Comparison of ENCODE assay signal across 25 cellular contexts in genomic region chr7:106813705-106814305, GRCh38. TPM values are rescaled to one million over a fixed set of nuclear protein-coding genes. Genes with fewer than 3 reads are reported as not detected.
A peak's percentile ranks its signal among the peaks of the same experiment; 100 is the strongest.
DNase-seq lines count a peak whose midpoint lies in the region; ATAC-seq, FAIRE-seq and TF ChIP-seq lines count a peak whose summit lies in the region.
"Had no signal": no experiment of that assay in that cellular context is flagged by ENCODE, and none has a peak within 500 bp of the region (broad histone marks: within the 10 kb centered on the region; RNA-seq: fewer than 3 reads in every experiment).

No MANE protein-coding gene starts in this region.

- no peaks in the 10 kb centered on the region for H3K9me3 ChIP-seq in neuronal stem cell (replicated peaks in 1 of 2; ENCODE audit: control insufficient read depth in 2 of 2, insufficient read depth in 1 of 2, low read depth in 1 of 2, low read length in 2 of 2)
- H3K9me3 ChIP-seq: ascending aorta, colonic mucosa, SJCRH30 had no signal

- H3K4me3 ChIP-seq in AG10803 (ENCODE audit: low read length): no peak overlapping the region
- H3K4me3 ChIP-seq in neuronal stem cell (ENCODE audit: low read length in 2 of 2): no peak overlapping the region
- H3K4me3 ChIP-seq: ascending aorta, colonic mucosa, SJCRH30 had no signal

- H3K4me1 ChIP-seq in neuronal stem cell (ENCODE audit: control insufficient read depth in 2 of 2, insufficient read depth in 1 of 2, low read depth in 1 of 2, low read length in 2 of 2): no peaks in the 10 kb centered on the region
- H3K4me1 ChIP-seq in foreskin keratinocyte: no peaks in the 10 kb centered on the region
- H3K4me1 ChIP-seq: ascending aorta, colonic mucosa, SJCRH30 had no signal

- FAIRE-seq in frontal cortex (lab: Jason Lieb, UNC): no peak
- FAIRE-seq: endometrium had no signal

- TF ChIP-seq CTCF in AG10803 (conservative IDR thresholded peaks at IDR 0.05; ENCODE audit: low read length) (no peak), natural killer cell (IDR thresholded peaks at IDR 0.05) (no peak), foreskin keratinocyte (conservative IDR thresholded peaks at IDR 0.05) (no peak)

- no peak overlapping the region for H3K27ac Mint-ChIP-seq in natural killer cell
- H3K27ac Mint-ChIP-seq: activated CD4-positive, alpha-beta memory T cell treated with anti-CD3 and anti-CD28 coated beads, Interleukin-2, amount 10 ng/mL, durations not matched to agents 7 days and 5 days; activated naive CD4-positive, alpha-beta T cell treated with anti-CD3 and anti-CD28 coated beads for 36 hours; memory B cell; natural killer cell treated with Interleukin-12 subunit alpha and Interleukin-12 subunit beta and Interleukin-15 and Interleukin-18, amount 100 ng/mL, for 72 hours; progenitor cell of endocrine pancreas had no signal

- H3K18ac ChIP-seq in neuronal stem cell (ENCODE audit: low read length): no peak overlapping the region

- peak overlapping the region; percentile 29 for H2AFZ ChIP-seq in neuronal stem cell (ENCODE audit: low read length)

- no CpG with 5 or more reads among the region's 6 CpGs for WGBS in neuronal stem cell (ENCODE audit: extremely low coverage in 2 of 2, insufficient read length in 2 of 2, insufficient replicate concordance in 1 of 2), 2 donors

- H2BK5ac ChIP-seq in neuronal stem cell (ENCODE audit: low read length): no peak overlapping the region

- no peaks in the 10 kb centered on the region for H3K36me3 Mint-ChIP-seq in natural killer cell
- H3K36me3 Mint-ChIP-seq: CD4-positive, alpha-beta memory T cell; memory B cell; natural killer cell treated with Interleukin-12 subunit alpha and Interleukin-12 subunit beta and Interleukin-15 and Interleukin-18, amount 100 ng/mL, for 72 hours had no signal

- no peaks in the 10 kb centered on the region for H3K79me1 ChIP-seq in neuronal stem cell (ENCODE audit: low read depth, low read length)

- H3K4me2 ChIP-seq in neuronal stem cell (ENCODE audit: insufficient read depth, low read length, poor library complexity, severe bottlenecking): no peak overlapping the region

- no peak overlapping the region for H3K4ac ChIP-seq in neuronal stem cell (ENCODE audit: low read length)

- peak; percentile 19 for DNase-seq in AG10803 (ENCODE audit: low read depth)
- peak; percentile 13 for DNase-seq in NCI-H226
- peak; percentile 17 for DNase-seq in dedifferentiated amniotic fluid mesenchymal stem cell (ENCODE audit: extremely low spot score)
- DNase-seq in neuronal stem cell (ENCODE audit: low spot score): no peak
- no peak for DNase-seq in frontal cortex (ENCODE audit: low spot score in 2 of 2)
- no peak for DNase-seq in natural killer cell
- DNase-seq in foreskin keratinocyte: no peak
- DNase-seq: activated CD4-positive, alpha-beta memory T cell treated with anti-CD3 and anti-CD28 coated beads, Interleukin-2, amount 10 ng/mL, durations not matched to agents 7 days and 5 days; activated CD4-positive, CD25-positive, alpha-beta regulatory T cell; activated naive CD4-positive, alpha-beta T cell treated with anti-CD3 and anti-CD28 coated beads for 36 hours; CD4-positive, alpha-beta memory T cell; colonic mucosa; DMS79 treated with DMSO at 0.1 percent for 48 hours; NCI-H1436; NCI-H2171 treated with DMSO at 0.1 percent for 48 hours; NCI-H774; PC-3; SJCRH30; stimulated activated CD4-positive, alpha-beta T cell treated with anti-CD3 and anti-CD28 coated beads, Interleukin-4, amount 100 ng/mL, for 24 hours had no signal

- peaks cover 18 to 19% of the 10 kb centered on the region in 2 donors for H3K4me1 Mint-ChIP-seq in natural killer cell

- no peak overlapping the region for H3K23ac ChIP-seq in neuronal stem cell (ENCODE audit: low read depth, low read length, poor library complexity)

- H3K27ac ChIP-seq in neuronal stem cell (replicated peaks; ENCODE audit: low read length): no peak overlapping the region
- no peak overlapping the region for H3K27ac ChIP-seq in foreskin keratinocyte
- H3K27ac ChIP-seq: ascending aorta, colonic mucosa, SJCRH30 had no signal

- no peak overlapping the region for H2BK120ac ChIP-seq in neuronal stem cell (ENCODE audit: low read depth, low read length)

- intact Hi-C loops in natural killer cell (cut with micrococcal nuclease): no loop called here

- no peak overlapping the region for H3K4me3 Mint-ChIP-seq in natural killer cell
- H3K4me3 Mint-ChIP-seq: activated CD4-positive, alpha-beta memory T cell treated with anti-CD3 and anti-CD28 coated beads, Interleukin-2, amount 10 ng/mL, durations not matched to agents 7 days and 5 days; activated naive CD4-positive, alpha-beta T cell treated with anti-CD3 and anti-CD28 coated beads for 36 hours; CD4-positive, alpha-beta memory T cell; memory B cell; natural killer cell treated with Interleukin-12 subunit alpha and Interleukin-12 subunit beta and Interleukin-15 and Interleukin-18, amount 100 ng/mL, for 72 hours had no signal

- H3K14ac ChIP-seq in neuronal stem cell (ENCODE audit: low read length): no peak overlapping the region

- H3K27me3 ChIP-seq in neuronal stem cell (ENCODE audit: control insufficient read depth in 3 of 3, insufficient read depth in 3 of 3, low read depth in 1 of 3, low read length in 3 of 3) (no peaks in the 10 kb centered on the region), foreskin keratinocyte (peaks cover 7% of the 10 kb centered on the region)
- H3K27me3 ChIP-seq: ascending aorta, colonic mucosa, SJCRH30 had no signal

- no peak overlapping the region for H2BK15ac ChIP-seq in neuronal stem cell (ENCODE audit: low read length)

- no peak overlapping the region for H4K8ac ChIP-seq in neuronal stem cell (ENCODE audit: low read depth, low read length)

- ATAC-seq in HG03469 (IDR thresholded peaks at IDR 0.05; ENCODE audit: unreplicated experiment) (no peak), natural killer cell (no peak), foreskin keratinocyte (no peak)
- ATAC-seq: natural killer cell treated with Interleukin-12 subunit alpha and Interleukin-12 subunit beta and Interleukin-15 and Interleukin-18, amount 100 ng/mL, for 72 hours; PC-3 had no signal

- no peak overlapping the region for H3K9ac ChIP-seq in neuronal stem cell (ENCODE audit: low read depth, low read length, poor library complexity)

- H4K91ac ChIP-seq in neuronal stem cell (ENCODE audit: low read depth, low read length, poor library complexity): no peak overlapping the region

- H2AK5ac ChIP-seq in neuronal stem cell (ENCODE audit: low read depth, low read length): no peak overlapping the region

- H3K36me3 ChIP-seq in neuronal stem cell (replicated peaks in 1 of 2; ENCODE audit: control insufficient read depth in 2 of 2, insufficient read depth in 2 of 2, low read length in 2 of 2): no peaks in the 10 kb centered on the region
- H3K36me3 ChIP-seq: ascending aorta, colonic mucosa, SJCRH30 had no signal

- no peaks in the 10 kb centered on the region for H3K27me3 Mint-ChIP-seq in natural killer cell (ENCODE audit: low read depth in 2 of 2)
- H3K27me3 Mint-ChIP-seq: activated CD4-positive, alpha-beta memory T cell treated with anti-CD3 and anti-CD28 coated beads, Interleukin-2, amount 10 ng/mL, durations not matched to agents 7 days and 5 days; CD4-positive, alpha-beta memory T cell; memory B cell; natural killer cell treated with Interleukin-12 subunit alpha and Interleukin-12 subunit beta and Interleukin-15 and Interleukin-18, amount 100 ng/mL, for 72 hours; progenitor cell of endocrine pancreas had no signal

- H2BK12ac ChIP-seq in neuronal stem cell (ENCODE audit: low read length): no peak overlapping the region

- no peaks in the 10 kb centered on the region for H3K9me3 Mint-ChIP-seq in natural killer cell
- H3K9me3 Mint-ChIP-seq: activated CD4-positive, alpha-beta memory T cell treated with anti-CD3 and anti-CD28 coated beads, Interleukin-2, amount 10 ng/mL, durations not matched to agents 7 days and 5 days; activated naive CD4-positive, alpha-beta T cell treated with anti-CD3 and anti-CD28 coated beads for 36 hours; CD4-positive, alpha-beta memory T cell; memory B cell; natural killer cell treated with Interleukin-12 subunit alpha and Interleukin-12 subunit beta and Interleukin-15 and Interleukin-18, amount 100 ng/mL, for 72 hours had no signal

RNA-seq across cellular contexts. Expression of gene PIK3CG, which starts 51.3 kb away (rescaled TPM):
- not detected for polyA plus RNA-seq in neuronal stem cell (2013, experiment 1 of 2)
- polyA plus RNA-seq in neuronal stem cell (2013, experiment 2 of 2): not detected
- total RNA-seq in frontal cortex (1.6 TPM), natural killer cell (10 to 100 TPM; 64.9 to 83.3 (median 78.2) TPM), foreskin keratinocyte (not detected in 2 replicates)
- not detected in 2 replicates for polyA plus RNA-seq in foreskin keratinocyte
- total RNA-seq: PC-3, progenitor cell of endocrine pancreas, SJCRH30 had no signal

Comparison
In these comparisons a context has a peak if more than half of its experiments do, and no peak if none do; other contexts are left out.
1. DNase-seq: peak in AG10803 (single experiment), NCI-H226 (single experiment) and dedifferentiated amniotic fluid mesenchymal stem cell (single experiment); none in neuronal stem cell (single experiment), frontal cortex (0 of 2), natural killer cell (single experiment) and foreskin keratinocyte (0 of 2).
2. RNA of gene PIK3CG, which starts 51.3 kb away (total RNA-seq): 64.9 to 83.3 TPM in natural killer cell; 1.6 TPM in frontal cortex (single experiment) and not detected in foreskin keratinocyte; every median in the first group is over 10 times any median in the second.